ENCODE assay signal across 35 cellular contexts in genomic region chr1:43521078-43521477, GRCh38.
"Had no signal": no experiment of that assay in that cellular context is flagged by ENCODE, and none has a peak within 500 bp of the region (broad histone marks: within the 10 kb centered on the region; RNA-seq: fewer than 3 reads in every experiment).

No MANE protein-coding gene starts in this region.

- ATAC-seq: activated CD8-positive, alpha-beta memory T cell treated with anti-CD3 and anti-CD28 coated beads, Interleukin-2, amount 10 ng/mL, durations not matched to agents 7 days and 5 days; PC-3; Right ventricle myocardium inferior; SK-N-SH treated with all-trans-retinoic acid at 6 μM for 48 hours; T-cell had no signal

- H3K9me3 Mint-ChIP-seq: activated CD4-positive, alpha-beta memory T cell treated with anti-CD3 and anti-CD28 coated beads, Interleukin-2, amount 10 ng/mL, durations not matched to agents 7 days and 5 days; activated naive CD4-positive, alpha-beta T cell treated with anti-CD3 and anti-CD28 coated beads, Interleukin-2, amount 50 U/mL, for 24 hours; activated naive CD8-positive, alpha-beta T cell treated with anti-CD3 and anti-CD28 coated beads, Interleukin-2, amount 10 ng/mL, durations not matched to agents 7 days and 5 days; T-cell had no signal

- H3K4me3 ChIP-seq: ascending aorta, cardiac muscle cell, MG63, Peyer's patch had no signal

- H3K4me1 Mint-ChIP-seq: activated CD4-positive, alpha-beta memory T cell treated with anti-CD3 and anti-CD28 coated beads, Interleukin-2, amount 10 ng/mL, durations not matched to agents 7 days and 5 days; activated CD8-positive, alpha-beta memory T cell treated with anti-CD3 and anti-CD28 coated beads, Interleukin-2, amount 10 ng/mL, durations not matched to agents 7 days and 5 days; activated naive CD4-positive, alpha-beta T cell treated with anti-CD3 and anti-CD28 coated beads, Interleukin-2, amount 50 U/mL, for 24 hours; activated naive CD8-positive, alpha-beta T cell treated with anti-CD3 and anti-CD28 coated beads, Interleukin-2, amount 10 ng/mL, durations not matched to agents 7 days and 5 days; T-cell had no signal

- H3K4me3 Mint-ChIP-seq: activated CD4-positive, alpha-beta memory T cell treated with anti-CD3 and anti-CD28 coated beads, Interleukin-2, amount 10 ng/mL, durations not matched to agents 7 days and 5 days; activated CD8-positive, alpha-beta memory T cell treated with anti-CD3 and anti-CD28 coated beads, Interleukin-2, amount 10 ng/mL, durations not matched to agents 7 days and 5 days; activated naive CD4-positive, alpha-beta T cell treated with anti-CD3 and anti-CD28 coated beads, Interleukin-2, amount 50 U/mL, for 24 hours; activated naive CD8-positive, alpha-beta T cell treated with anti-CD3 and anti-CD28 coated beads, Interleukin-2, amount 10 ng/mL, durations not matched to agents 7 days and 5 days; T-cell had no signal

- H3K27ac Mint-ChIP-seq: activated CD4-positive, alpha-beta memory T cell treated with anti-CD3 and anti-CD28 coated beads, Interleukin-2, amount 10 ng/mL, durations not matched to agents 7 days and 5 days; activated CD8-positive, alpha-beta memory T cell treated with anti-CD3 and anti-CD28 coated beads, Interleukin-2, amount 10 ng/mL, durations not matched to agents 7 days and 5 days; activated naive CD4-positive, alpha-beta T cell treated with anti-CD3 and anti-CD28 coated beads, Interleukin-2, amount 50 U/mL, for 24 hours; activated naive CD8-positive, alpha-beta T cell treated with anti-CD3 and anti-CD28 coated beads, Interleukin-2, amount 10 ng/mL, durations not matched to agents 7 days and 5 days; T-cell had no signal

- H3K4me1 ChIP-seq: ascending aorta, Peyer's patch had no signal

- H3K9me3 ChIP-seq: ascending aorta, MG63, Peyer's patch had no signal

- H3K36me3 Mint-ChIP-seq: activated CD8-positive, alpha-beta memory T cell treated with anti-CD3 and anti-CD28 coated beads, Interleukin-2, amount 10 ng/mL, durations not matched to agents 7 days and 5 days; activated naive CD4-positive, alpha-beta T cell treated with anti-CD3 and anti-CD28 coated beads, Interleukin-2, amount 50 U/mL, for 24 hours; activated naive CD8-positive, alpha-beta T cell treated with anti-CD3 and anti-CD28 coated beads, Interleukin-2, amount 10 ng/mL, durations not matched to agents 7 days and 5 days; T-cell had no signal

- H3K27ac ChIP-seq: ascending aorta, cardiac muscle cell, Peyer's patch, VCaP had no signal

- H3K36me3 ChIP-seq: ascending aorta, cardiac muscle cell, MG63, Peyer's patch had no signal

- DNase-seq: activated CD4-positive, alpha-beta memory T cell treated with anti-CD3 and anti-CD28 coated beads, Interleukin-2, amount 10 ng/mL, durations not matched to agents 7 days and 5 days; activated CD4-positive, alpha-beta T cell treated with anti-CD3 and anti-CD28 coated beads for 1 hour; activated CD4-positive, alpha-beta T cell treated with anti-CD3 and anti-CD28 coated beads for 48 hours; activated CD4-positive, CD25-positive, alpha-beta regulatory T cell; activated CD8-positive, alpha-beta memory T cell treated with anti-CD3 and anti-CD28 coated beads for 24 hours; activated CD8-positive, alpha-beta memory T cell treated with anti-CD3 and anti-CD28 coated beads, Interleukin-2, amount 10 ng/mL, durations not matched to agents 7 days and 5 days; activated CD8-positive, alpha-beta memory T cell treated with anti-CD3 and anti-CD28 coated beads, Interleukin-2, amount 50 U/mL, for 48 hours; activated gamma-delta T cell; activated naive CD4-positive, alpha-beta T cell treated with Interleukin-2 at 50 U/mL for 16 hours; activated naive CD8-positive, alpha-beta T cell treated with anti-CD3 and anti-CD28 coated beads, Interleukin-2, amount 10 ng/mL, durations not matched to agents 7 days and 5 days; activated T-cell treated with anti-CD3 and anti-CD28 coated beads, Interleukin-2, amount 50 U/mL, for 48 hours; amygdala; Kasumi-1; KG1; MG63; NCI-H1048; NCI-H1105 treated with DMSO at 0.1 percent for 48 hours; NCI-H1436; NCI-H1930; NCI-H2081 treated with DMSO at 0.1 percent for 48 hours; NCI-H226; NK-92 treated with Interleukin-12 subunit alpha and Interleukin-12 subunit beta, amount 100 ng/mL, for 24 hours; PC-3; RPMI8226; SIG-M5; T-cell; T-helper 2 cell; T-helper 9 cell had no signal

- H3K27me3 ChIP-seq: ascending aorta, cardiac muscle cell, MG63, Peyer's patch had no signal
